16 cellular contexts compared by ENCODE assay signal in genomic region chr14:105053421-105053820, GRCh38. TPM values are rescaled to one million over a fixed set of nuclear protein-coding genes. Genes with fewer than 3 reads are reported as not detected.
"Had no signal": no experiment of that assay in that cellular context is flagged by ENCODE, and none has a peak within 500 bp of the region (broad histone marks: within the 10 kb centered on the region; RNA-seq: fewer than 3 reads in every experiment).

No MANE protein-coding gene starts in this region.

- H3K9me3 Mint-ChIP-seq: activated naive CD4-positive, alpha-beta T cell treated with anti-CD3 and anti-CD28 coated beads, Interleukin-2, amount 10 ng/mL, durations not matched to agents 7 days and 5 days; activated T-helper 2 cell treated with anti-CD3 and anti-CD28 coated beads, Interferon-gamma antibody, Interleukin-2, Interleukin-4, amounts not matched to agents 10 μg/mL and 5 μg/mL and 100 μg/mL, durations not matched to agents 14 hours and 24 hours and 36 hours; neural crest cell had no signal

- H3K4me1 Mint-ChIP-seq: neural crest cell had no signal

- H3K9me3 ChIP-seq: body of pancreas, lower lobe of right lung, pancreas, tibial artery, uterus had no signal

- H3K27me3 ChIP-seq: body of pancreas, pancreas, uterus had no signal

- H3K36me3 ChIP-seq: pancreas, tibial artery, uterus had no signal

- H3K4me1 ChIP-seq: pancreas, tibial artery, uterus had no signal

- ATAC-seq: body of pancreas, left colon, lower lobe of right lung, pancreas, sciatic nerve had no signal

- H3K27ac Mint-ChIP-seq: activated T-helper 2 cell treated with anti-CD3 and anti-CD28 coated beads, Interferon-gamma antibody, Interleukin-2, Interleukin-4, amounts not matched to agents 10 μg/mL and 5 μg/mL and 100 μg/mL, durations not matched to agents 14 hours and 24 hours and 36 hours had no signal

- H3K4me3 ChIP-seq: body of pancreas, lower lobe of right lung, pancreas, tibial artery, uterus had no signal

- H3K27ac ChIP-seq: lower lobe of right lung, tibial artery, uterus had no signal

- H3K4me3 Mint-ChIP-seq: activated naive CD4-positive, alpha-beta T cell treated with anti-CD3 and anti-CD28 coated beads, Interleukin-2, amount 10 ng/mL, durations not matched to agents 7 days and 5 days; neural crest cell had no signal

- H3K27me3 Mint-ChIP-seq: activated naive CD4-positive, alpha-beta T cell treated with anti-CD3 and anti-CD28 coated beads, Interleukin-2, amount 10 ng/mL, durations not matched to agents 7 days and 5 days had no signal

- DNase-seq: activated CD4-positive, alpha-beta T cell treated with anti-CD3 and anti-CD28 coated beads, Interleukin-2, amount 50 U/mL, for 48 hours; activated CD4-positive, CD25-positive, alpha-beta regulatory T cell treated with anti-CD3 and anti-CD28 coated beads, Interleukin-2, amount 50 U/mL, for 72 hours; activated CD8-positive, alpha-beta memory T cell treated with anti-CD3 and anti-CD28 coated beads, Interleukin-2, amount 50 U/mL, for 4 hours; activated naive CD4-positive, alpha-beta T cell treated with anti-CD3 and anti-CD28 coated beads, Interleukin-2, amount 10 ng/mL, durations not matched to agents 7 days and 5 days; amygdala; body of pancreas; left colon; lower lobe of right lung; pancreas; stimulated activated CD4-positive, alpha-beta T cell treated with anti-CD3 and anti-CD28 coated beads, Interleukin-1b, Interleukin-23, amount 100 ng/mL, for 48 hours; T-helper 9 cell; tibial artery; uterus had no signal

RNA-seq across cellular contexts. Expression of gene GPR132, which starts 11.8 kb away (rescaled TPM):
- total RNA-seq: neural crest cell had no signal
